ENCODE assay signal across 30 cellular contexts in the genomic region with DNA sequence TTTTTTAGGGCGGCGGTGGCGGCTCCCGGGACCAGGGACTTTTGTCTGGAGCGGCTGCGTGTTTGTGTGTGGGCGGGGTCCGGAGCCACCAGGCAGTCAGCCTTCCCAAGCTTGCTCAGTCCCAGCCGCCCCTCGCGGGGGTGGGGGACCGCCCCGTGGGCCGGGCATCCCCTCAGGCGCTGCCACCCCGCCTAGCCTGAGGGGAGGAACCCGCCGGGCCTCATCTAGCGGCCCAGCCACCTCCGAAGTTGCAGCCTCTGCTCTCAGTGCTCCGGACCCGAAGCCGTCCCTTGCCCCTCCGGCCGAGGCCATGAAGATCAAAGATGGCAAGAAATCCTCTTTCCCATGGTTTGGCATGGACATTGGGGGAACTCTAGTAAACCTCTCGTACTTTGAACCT.
"Had no signal": no experiment of that assay in that cellular context is flagged by ENCODE, and none has a peak within 500 bp of the region (broad histone marks: within the 10 kb centered on the region; RNA-seq: fewer than 3 reads in every experiment).

No MANE protein-coding gene starts in this region.

- FAIRE-seq: colon, endometrium, endothelial cell of umbilical vein, frontal cortex had no signal

- H3K4me1 ChIP-seq: colonic mucosa, esophagus muscularis mucosa, esophagus squamous epithelium, foreskin keratinocyte, gastrocnemius medialis, gastroesophageal sphincter, heart left ventricle, heart right ventricle had no signal

- H3K36me3 ChIP-seq: colonic mucosa, esophagus muscularis mucosa, esophagus squamous epithelium, gastrocnemius medialis, gastroesophageal sphincter, heart left ventricle, heart right ventricle had no signal

- H3K27me3 Mint-ChIP-seq: dendritic cell treated with granulocyte-macrophage colony-stimulating factor and Interleukin-4, amounts not matched to agents 40 ng/mL and 50 ng/mL, for 4 days; effector memory CD8-positive, alpha-beta T cell had no signal

- H3K27me3 ChIP-seq: colonic mucosa, esophagus muscularis mucosa, esophagus squamous epithelium, foreskin keratinocyte, gastrocnemius medialis, gastroesophageal sphincter, heart left ventricle, hepatocyte had no signal

- H3K4me3 Mint-ChIP-seq: dendritic cell treated with granulocyte-macrophage colony-stimulating factor and Interleukin-4, amounts not matched to agents 40 ng/mL and 50 ng/mL, for 4 days; effector memory CD8-positive, alpha-beta T cell; endodermal cell had no signal

- H3K79me2 ChIP-seq: hepatocyte had no signal

- H2AFZ ChIP-seq: hepatocyte had no signal

- H3K4me2 ChIP-seq: hepatocyte had no signal

- H3K27ac ChIP-seq: colonic mucosa, coronary artery, dorsolateral prefrontal cortex, epithelial cell of prostate, esophagus muscularis mucosa, esophagus squamous epithelium, foreskin keratinocyte, gastrocnemius medialis, gastroesophageal sphincter, heart left ventricle, heart right ventricle, hepatocyte had no signal

- DNase-seq: colonic mucosa; cortex of kidney; dermis blood vessel endothelial cell; dorsolateral prefrontal cortex; effector CD4-positive, alpha-beta T cell; effector CD8-positive, alpha-beta T cell; effector memory CD4-positive, alpha-beta T cell; effector memory CD8-positive, alpha-beta T cell; endodermal cell; erythroblast; esophagus squamous epithelium; foreskin fibroblast; foreskin keratinocyte; foreskin melanocyte; gastrocnemius medialis; glutamatergic neuron; head of caudate nucleus; heart left ventricle; heart right ventricle had no signal

- H3K27ac Mint-ChIP-seq: dendritic cell treated with granulocyte-macrophage colony-stimulating factor and Interleukin-4, amounts not matched to agents 40 ng/mL and 50 ng/mL, for 4 days; effector memory CD8-positive, alpha-beta T cell; endodermal cell had no signal

- H3K9me3 ChIP-seq: colonic mucosa, esophagus muscularis mucosa, gastrocnemius medialis, gastroesophageal sphincter had no signal

- H3K4me3 ChIP-seq: colonic mucosa, coronary artery, dorsolateral prefrontal cortex, esophagus muscularis mucosa, esophagus squamous epithelium, gastrocnemius medialis, gastroesophageal sphincter, heart left ventricle, heart right ventricle, hepatocyte had no signal

- H3K4me1 Mint-ChIP-seq: endodermal cell had no signal

- ATAC-seq: effector memory CD8-positive, alpha-beta T cell; esophagus mucosa; foreskin keratinocyte; gastrocnemius medialis; gastroesophageal sphincter; heart left ventricle; heart right ventricle had no signal
